In genomic region chr11:123253223-123253622, GRCh38 we compare ENCODE assay signal across 19 cellular contexts. TPM values are rescaled to one million over a fixed set of nuclear protein-coding genes. Genes with fewer than 3 reads are reported as not detected.
DNase-seq lines count a peak whose midpoint lies in the region; ATAC-seq, FAIRE-seq and TF ChIP-seq lines count a peak whose summit lies in the region.
"Had no signal": no experiment of that assay in that cellular context is flagged by ENCODE, and none has a peak within 500 bp of the region (broad histone marks: within the 10 kb centered on the region; RNA-seq: fewer than 3 reads in every experiment).

No MANE protein-coding gene starts in this region.

- H3K27me3 Mint-ChIP-seq in HFFc6 (ENCODE audit: insufficient read depth): no peaks in the 10 kb centered on the region; the same call in 1 of the 2 replicates

- TF ChIP-seq CTCF in HFFc6 (IDR thresholded peaks at IDR 0.05): peak; percentile 43
- TF ChIP-seq CTCF in kidney (IDR thresholded peaks at IDR 0.05; ENCODE audit: borderline replicate concordance, extremely low read depth, insufficient read depth): no peak

- 0 out of 2 replicates have a peak, but pooled peaks cover 3% of the 10 kb centered on the region for H3K36me3 Mint-ChIP-seq in HFFc6 (ENCODE audit: low read depth)
- H3K36me3 Mint-ChIP-seq: CD14-positive monocyte; CD8-positive, alpha-beta T cell had no signal

- no peak for ATAC-seq in GM21619 (IDR thresholded peaks at IDR 0.05; ENCODE audit: unreplicated experiment)
- ATAC-seq in HG02852 (IDR thresholded peaks at IDR 0.05; ENCODE audit: unreplicated experiment): no peak
- ATAC-seq: A549; CD8-positive, alpha-beta T cell; HCT116 had no signal

- in situ Hi-C loops in SK-MEL-5 (cut with HindIII; ENCODE audit: low pct_unique_long_range_greater_than_20kb, low sequenced_read_pairs): loop anchor here (25.0 kb wide), 1 partner anchor 141 kb away; no protein-coding TSS in a partner anchor

- FAIRE-seq in kidney (lab: Jason Lieb, UNC): no peak
- FAIRE-seq: A549, D721Med, G401.6 had no signal

- DNase-seq in HFFc6: no peak
- DNase-seq in SK-MEL-5 (ENCODE audit: low read depth, low spot score): peak; percentile 17
- peak; percentile 1 for DNase-seq in kidney
- no peak for DNase-seq in posterior cingulate gyrus
- no peak for DNase-seq in posterior vena cava (ENCODE audit: low spot score)
- DNase-seq: BE2C; CD8-positive, alpha-beta T cell; COR-L47; DMS153; DMS79 treated with DMSO at 0.1 percent for 48 hours; EL; KG1 had no signal

- H3K9me3 ChIP-seq in kidney (ENCODE audit: control insufficient read depth in 1 of 2, low read length in 2 of 2): no peaks in the 10 kb centered on the region
- H3K9me3 ChIP-seq: A549, BE2C had no signal

- peaks cover 46% of the 10 kb centered on the region for H3K4me1 Mint-ChIP-seq in HFFc6 (ENCODE audit: low read depth)
- H3K4me1 Mint-ChIP-seq: CD14-positive monocyte had no signal

- H3K4me1 ChIP-seq in kidney (ENCODE audit: control insufficient read depth in 1 of 2, insufficient read depth in 1 of 2, low read depth in 1 of 2, low read length in 2 of 2): no peaks in the 10 kb centered on the region
- H3K4me1 ChIP-seq: BE2C had no signal

- no peak overlapping the region for H3K27ac ChIP-seq in kidney (ENCODE audit: low read depth in 2 of 2, low read length in 2 of 2)

- no peak overlapping the region for H3K9ac ChIP-seq in kidney (ENCODE audit: low read length in 2 of 2)

- no peaks in the 10 kb centered on the region for H3K36me3 ChIP-seq in kidney (ENCODE audit: control insufficient read depth in 1 of 2, insufficient read depth in 2 of 2, low read length in 2 of 2)
- H3K36me3 ChIP-seq: BE2C had no signal

- H3K4me3 ChIP-seq in kidney (ENCODE audit: low read length in 2 of 2): no peak overlapping the region
- H3K4me3 ChIP-seq: A549 had no signal

- intact Hi-C loops in kidney (cut with DNase I): no loop called here
- intact Hi-C loops in posterior cingulate gyrus (cut with DNase I): no loop called here
- intact Hi-C loops in posterior vena cava (cut with DNase I): no loop called here

- H3K27ac Mint-ChIP-seq in HFFc6: no peak overlapping the region
- H3K27ac Mint-ChIP-seq: CD8-positive, alpha-beta T cell had no signal

- no peak overlapping the region for H3K4me3 Mint-ChIP-seq in HFFc6
- H3K4me3 Mint-ChIP-seq: CD14-positive monocyte; CD8-positive, alpha-beta T cell had no signal

- H3K9me3 Mint-ChIP-seq in HFFc6: peaks cover under 1% of the 10 kb centered on the region; the same call in 1 of the 2 replicates

RNA-seq across cellular contexts. Expression of gene CLMP, which starts 58.2 kb away (rescaled TPM):
- total RNA-seq in HFFc6 (2021; fragmentation: NEBNext Ultra II Directional; extraction: Animal tissue kit (Norgen Biotek cat#: 25700)): 100 to 1,000 TPM; 126 to 201 (median 138) TPM
- not detected in 2 replicates for total RNA-seq in SK-MEL-5 (2014; rRNA removed; shearing (Covaris generic))
- polyA plus RNA-seq in SK-MEL-5 (2015; cell fraction: cytosol; rRNA removed): not detected in 2 replicates
- not detected in 2 replicates for polyA plus RNA-seq in SK-MEL-5 (2015; cell fraction: nucleus; rRNA removed)
- 6.8 TPM for total RNA-seq in kidney
- polyA plus RNA-seq in kidney (ENCODE audit: insufficient read depth, low read depth, low replicate concordance): 1.2 TPM
- total RNA-seq in posterior vena cava: 10 to 100 TPM; 24.6 to 28.3 TPM

Comparison
In these comparisons a context has a peak if more than half of its experiments do, and no peak if none do; other contexts are left out.
1. DNase-seq: peak in SK-MEL-5 (single experiment) and kidney (single experiment); none in HFFc6 (single experiment), posterior cingulate gyrus (0 of 10) and posterior vena cava (single experiment).
2. RNA of gene CLMP, which starts 58.2 kb away (total RNA-seq): 126 to 201 TPM in HFFc6; 24.6 to 28.3 TPM in posterior vena cava, 6.8 TPM in kidney (single experiment) and not detected in SK-MEL-5; every median in the first group is over 4 times any median in the second.